Comparison of ENCODE assay signal across 28 cellular contexts in the genomic region with DNA sequence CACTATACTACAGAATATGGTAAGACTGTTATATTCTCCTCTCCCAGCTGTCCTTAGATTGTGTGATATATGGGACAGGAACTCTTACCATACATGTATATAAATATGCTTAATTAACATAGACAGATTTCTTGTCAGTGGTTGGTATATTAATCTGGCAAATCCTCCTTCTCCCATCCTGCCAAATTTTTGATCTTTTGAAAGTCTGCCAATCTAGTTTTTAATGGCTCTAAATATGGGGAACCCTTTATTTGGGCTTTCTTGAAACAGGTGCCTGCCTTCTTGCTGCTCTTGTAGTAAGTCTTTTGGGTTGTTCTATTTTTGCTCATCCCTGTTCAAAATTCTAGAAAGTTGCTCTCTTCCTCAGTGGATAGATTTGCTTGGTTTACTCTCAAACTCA.
"Had no signal": no experiment of that assay in that cellular context is flagged by ENCODE, and none has a peak within 500 bp of the region (broad histone marks: within the 10 kb centered on the region; RNA-seq: fewer than 3 reads in every experiment).

No MANE protein-coding gene starts in this region.

- H3K27me3 ChIP-seq: adrenal gland, body of pancreas, breast epithelium, colonic mucosa had no signal

- H3K27ac ChIP-seq: adrenal gland, body of pancreas, breast epithelium, cardiac muscle cell, colonic mucosa had no signal

- H3K4me3 ChIP-seq: adrenal gland, body of pancreas, breast epithelium, cardiac muscle cell, colonic mucosa had no signal

- DNase-seq: activated CD4-positive, alpha-beta memory T cell treated with anti-CD3 and anti-CD28 coated beads for 36 hours; activated CD4-positive, alpha-beta T cell treated with anti-CD3 and anti-CD28 coated beads for 36 hours; activated CD4-positive, alpha-beta T cell treated with anti-CD3 and anti-CD28 coated beads, Interleukin-2, amount 10 ng/mL, durations not matched to agents 24 days and 14 days; activated CD4-positive, CD25-positive, alpha-beta regulatory T cell; activated CD4-positive, CD25-positive, alpha-beta regulatory T cell treated with anti-CD3 and anti-CD28 coated beads, Interleukin-2, amount 50 U/mL, for 72 hours; activated CD8-positive, alpha-beta memory T cell treated with anti-CD3 and anti-CD28 coated beads, Interleukin-2, amount 10 ng/mL, durations not matched to agents 7 days and 5 days; activated CD8-positive, alpha-beta memory T cell treated with anti-CD3 and anti-CD28 coated beads, Interleukin-2, amount 50 U/mL, for 4 hours; activated CD8-positive, alpha-beta T cell treated with anti-CD3 and anti-CD28 coated beads, Interleukin-2, amount 10 ng/mL, durations not matched to agents 7 days and 5 days; activated effector memory CD4-positive, alpha-beta T cell treated with anti-CD3 and anti-CD28 coated beads, Interleukin-2, amount 50 U/mL, for 16 hours; activated naive CD4-positive, alpha-beta T cell treated with anti-CD3 and anti-CD28 coated beads for 36 hours; activated naive CD8-positive, alpha-beta T cell treated with anti-CD3 and anti-CD28 coated beads for 36 hours; activated naive CD8-positive, alpha-beta T cell treated with anti-CD3 and anti-CD28 coated beads, Interleukin-2, amount 50 U/mL, for 24 hours; activated T-cell treated with anti-CD3 and anti-CD28 coated beads, Interleukin-2, amount 50 U/mL, for 1 hour; activated T-cell treated with anti-CD3 and anti-CD28 coated beads, Interleukin-2, amount 50 U/mL, for 48 hours; adrenal gland; amygdala; aorta; body of pancreas; central memory CD4-positive, alpha-beta T cell; colonic mucosa; effector CD8-positive, alpha-beta T cell; endodermal cell; foreskin fibroblast; head of caudate nucleus; hypothalamus; T-helper 2 cell had no signal

- H3K9me3 ChIP-seq: adrenal gland, body of pancreas, breast epithelium, colonic mucosa had no signal

- H3K36me3 ChIP-seq: adrenal gland, breast epithelium, cardiac muscle cell, colonic mucosa had no signal

- H3K4me1 ChIP-seq: adrenal gland, body of pancreas, breast epithelium, colonic mucosa had no signal
